Comparison of ENCODE assay signal across 8 cellular contexts in genomic region chr5:133967124-133967523, GRCh38. TPM values are rescaled to one million over a fixed set of nuclear protein-coding genes. Genes with fewer than 3 reads are reported as not detected.
DNase-seq lines count a peak whose midpoint lies in the region; ATAC-seq and TF ChIP-seq lines count a peak whose summit lies in the region.

No MANE protein-coding gene starts in this region.

- no peak for TF ChIP-seq POLR2A in ovary (IDR thresholded peaks at IDR 0.05)

- no peaks in the 10 kb centered on the region for H3K9me2 ChIP-seq in SU-DHL-6 (replicated peaks; ENCODE audit: insufficient read depth, low read length)

- intact Hi-C loops in ovary (cut with DNase I) (no loop called here), sciatic nerve (cut with DNase I) (no loop called here)

- H3K36me3 ChIP-seq in ES-I3 (ENCODE audit: insufficient read depth, low read length), result no peaks in the 10 kb centered on the region; the same call in 1 of the 2 replicates
- no peaks in the 10 kb centered on the region for H3K36me3 ChIP-seq in SU-DHL-6 (ENCODE audit: low read length)
- H3K36me3 ChIP-seq in ovary, result no peaks in the 10 kb centered on the region

- H3K4me1 ChIP-seq in ES-I3 (ENCODE audit: insufficient read depth, low read length) (no peaks in the 10 kb centered on the region), ovary (ENCODE audit: insufficient read depth) (peaks cover 2% of the 10 kb centered on the region)

- DNase-seq in fibroblast of mammary gland (ENCODE audit: low read depth), result no peak
- no peak for DNase-seq in ovary
- DNase-seq in SHP77 treated with DMSO at 0.1 percent for 48 hours (lab: John Stamatoyannopoulos, UW), result no peak
- no peak for DNase-seq in sciatic nerve (ENCODE audit: low spot score)
- no peak for DNase-seq in ACHN
- DNase-seq in middle frontal gyrus (ENCODE audit: extremely low spot score, low spot score), result no peak

- in situ Hi-C loops in ACHN (cut with HindIII; ENCODE audit: low pct_ligation_motif_present, low pct_unique_long_range_greater_than_20kb, low sequenced_read_pairs), result no loop called here

- no peak overlapping the region for H2AFZ ChIP-seq in SU-DHL-6 (ENCODE audit: low read depth, low read length, severe bottlenecking)

- H3K9ac ChIP-seq in ES-I3 (ENCODE audit: low read depth, low read length), result peak overlapping the region; percentile 93; the same call in 1 of the 2 replicates
- H3K9ac ChIP-seq in SU-DHL-6 (ENCODE audit: low read length), result no peak overlapping the region

- no peaks in the 10 kb centered on the region for H4K20me1 ChIP-seq in SU-DHL-6 (ENCODE audit: low read depth, low read length)

- TF ChIP-seq CTCF in SU-DHL-6 (IDR thresholded peaks at IDR 0.05; ENCODE audit: insufficient read depth, low read length, poor library complexity, severe bottlenecking) (no peak), fibroblast of mammary gland (conservative IDR thresholded peaks at IDR 0.05; ENCODE audit: control insufficient read depth, insufficient read depth, low read depth, low read length) (no peak), ovary (IDR thresholded peaks at IDR 0.05) (no peak)

- H3K27me3 ChIP-seq in SU-DHL-6 (ENCODE audit: low read length), result no peaks in the 10 kb centered on the region
- no peaks in the 10 kb centered on the region for H3K27me3 ChIP-seq in ovary

- no peak overlapping the region for H3K27ac ChIP-seq in SU-DHL-6 (ENCODE audit: low read depth, low read length)
- H3K27ac ChIP-seq in ovary, result peak overlapping the region in 1 of 2 donors; percentile 92

- WGBS in ovary, 3 donors, result 48 to 63% (median 51%) methylated on average over 5 of the region's 5 CpGs

- peak overlapping the region; percentile 79 for H3K4me2 ChIP-seq in SU-DHL-6 (ENCODE audit: low read depth, low read length, poor library complexity, severe bottlenecking)

- no peak for TF ChIP-seq EP300 in ovary (IDR thresholded peaks at IDR 0.05)

- no peak overlapping the region for H3K4me3 ChIP-seq in SU-DHL-6 (ENCODE audit: insufficient read depth, low read length, poor library complexity, severe bottlenecking)
- H3K4me3 ChIP-seq in fibroblast of mammary gland (ENCODE audit: control insufficient read depth, low read depth, low read length), result peak overlapping the region; percentile 90
- peak overlapping the region; percentile 74 for H3K4me3 ChIP-seq in ovary

- H3K9me3 ChIP-seq in ES-I3 (ENCODE audit: control insufficient read depth, insufficient read depth, low read length) (no peaks in the 10 kb centered on the region), SU-DHL-6 (ENCODE audit: insufficient read depth, low read length) (no peaks in the 10 kb centered on the region), ovary (no peaks in the 10 kb centered on the region)

- peaks cover 26% of the 10 kb centered on the region for H3F3A ChIP-seq in SU-DHL-6 (ENCODE audit: insufficient read depth)

- H3K79me2 ChIP-seq in SU-DHL-6 (ENCODE audit: insufficient read depth, low read length), result peaks cover 15% of the 10 kb centered on the region; the same call in 1 of the 2 replicates

- no peak for ATAC-seq in sciatic nerve

RNA-seq across cellular contexts. Expression of gene C5orf15, which starts 1.3 kb away (rescaled TPM):
- total RNA-seq in ovary (10 to 100 TPM; 26.9 to 62.2 (median 33.4) TPM), sciatic nerve (27.6 TPM)
- polyA plus RNA-seq in ovary, result 100 to 1,000 TPM in 1 of 2 donors, 10 to 100 TPM in 1; 46.0 to 102 TPM

RNA-seq across cellular contexts. Expression of gene VDAC1, which starts 37.7 kb away (rescaled TPM):
- 10 to 100 TPM; 41.1 to 95.1 (median 89.9) TPM for total RNA-seq in ovary
- 100 to 1,000 TPM in 1 of 2 donors, 10 to 100 TPM in 1; 50.0 to 171 TPM for polyA plus RNA-seq in ovary
- 69.5 TPM for total RNA-seq in sciatic nerve
